8 cellular contexts compared by ENCODE assay signal in the genomic region with DNA sequence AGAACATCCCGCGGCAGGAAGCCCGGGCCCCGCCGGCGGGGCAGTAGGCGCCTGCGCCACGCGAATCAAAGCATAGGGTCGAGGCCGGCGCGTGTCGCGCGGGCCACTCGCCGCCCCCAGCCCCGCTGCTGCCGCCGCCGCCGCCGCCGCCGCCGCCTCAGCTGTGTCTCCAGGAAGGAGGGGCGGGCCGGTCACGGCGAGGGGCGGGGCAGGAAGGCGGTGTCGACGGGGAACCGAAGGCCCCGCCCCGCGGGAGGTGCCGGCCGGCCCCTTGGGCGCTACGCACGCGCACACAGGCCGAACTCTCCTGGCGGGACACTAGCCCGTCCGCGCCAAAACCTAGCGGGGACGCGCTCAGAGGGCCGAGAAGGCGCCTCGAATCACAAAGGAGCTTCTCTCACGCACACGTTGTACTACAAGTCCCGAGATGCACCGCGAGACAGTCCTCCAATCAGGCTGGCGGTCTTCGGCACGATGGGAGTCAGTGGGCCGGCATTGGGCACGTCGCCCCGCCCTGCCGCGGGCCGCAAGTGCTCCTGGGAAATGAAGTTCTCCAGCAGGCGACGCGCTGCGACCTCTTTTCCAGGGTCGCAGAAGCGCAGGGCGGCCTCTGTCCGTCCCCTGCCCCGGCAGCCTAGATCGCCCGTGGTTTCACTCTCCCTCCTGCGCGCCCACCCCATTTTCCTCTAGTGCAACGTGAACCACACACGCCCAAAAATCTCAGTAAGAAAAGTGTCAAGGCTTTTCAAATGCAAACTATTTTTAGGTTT. TPM values are rescaled to one million over a fixed set of nuclear protein-coding genes. Genes with fewer than 3 reads are reported as not detected.
DNase-seq lines count a peak whose midpoint lies in the region; ATAC-seq and TF ChIP-seq lines count a peak whose summit lies in the region.

Gene RALGAPA2, minus strand, starts transcription at position 171 of the 770 bp plus-strand sequence. Its CDS starts 164 bp downstream, at position 7.

- H3K27me3 Mint-ChIP-seq in activated naive CD8-positive, alpha-beta T cell, result no peaks in the 10 kb centered on the region

- TF ChIP-seq CTCF in omental fat pad (IDR thresholded peaks at IDR 0.05) (no peak), testis (IDR thresholded peaks at IDR 0.05) (no peak)

- no peak for TF ChIP-seq POLR2A in testis (IDR thresholded peaks at IDR 0.05)

- peak within 1 kb of the TSS; percentile 92 for H3K27ac Mint-ChIP-seq in activated naive CD8-positive, alpha-beta T cell

- ATAC-seq in HG02623 (IDR thresholded peaks at IDR 0.05; ENCODE audit: unreplicated experiment) (peak; percentile 91), omental fat pad (ENCODE audit: low FRiP score) (peak; percentile 99)

- H3K9me3 Mint-ChIP-seq in activated naive CD8-positive, alpha-beta T cell (ENCODE audit: low read depth), result no peaks in the 10 kb centered on the region

- no peaks in the 10 kb centered on the region for H3K9me3 ChIP-seq in testis

- no peaks in the 10 kb centered on the region for H3K36me3 Mint-ChIP-seq in activated naive CD8-positive, alpha-beta T cell

- intact Hi-C loops in testis (cut with DNase I; ENCODE audit: low total_unique reads), result no loop called here

- no peaks in the 10 kb centered on the region for H3K27me3 ChIP-seq in testis

- H3K36me3 ChIP-seq in testis (ENCODE audit: low read depth, missing control alignments), result no peaks in the 10 kb centered on the region

- H3K27ac ChIP-seq in testis, result peak within 1 kb of the TSS; percentile 63 to 95

- peak within 1 kb of the TSS; percentile 92 for H3K4me3 Mint-ChIP-seq in activated naive CD8-positive, alpha-beta T cell

- H3K4me1 ChIP-seq in testis, result peaks cover 9% of the 10 kb centered on the region

- WGBS in testis, 2 donors, result 0% methylated on average over 15 to 62 of the region's 87 CpGs

- DNase-seq in NCI-H1105 (lab: John Stamatoyannopoulos, UW) (peak; percentile 100), SKM-1 treated with dmso at 0.1 percent for 144 hours (lab: John Stamatoyannopoulos, UW; ENCODE audit: unreplicated experiment) (peak; percentile 97), glomerular visceral epithelial cell (ENCODE audit: extremely low spot score) (peak; percentile 98), omental fat pad (ENCODE audit: low spot score) (peak; percentile 89), testis (peak; percentile 99)

- peaks cover 33% of the 10 kb centered on the region for H3K4me1 Mint-ChIP-seq in activated naive CD8-positive, alpha-beta T cell (ENCODE audit: low read depth)

- peak within 1 kb of the TSS; percentile 99 for H3K4me3 ChIP-seq in GM08714 (ENCODE audit: low read length)
- peak within 1 kb of the TSS; percentile 84 to 94 for H3K4me3 ChIP-seq in testis

RNA-seq across cellular contexts. Expression of gene RALGAPA2, which starts in this region (rescaled TPM):
- total RNA-seq in omental fat pad (100 to 1,000 TPM in 1 of 4 donors, 10 to 100 TPM in 3; 35.1 to 109 (median 59.6) TPM), testis (10 to 100 TPM; 59.2 to 61.5 TPM)
- polyA plus RNA-seq in testis (ENCODE audit: insufficient read depth, low read depth, low replicate concordance), result 26.9 TPM

Comparison
In these comparisons a context has a peak if more than half of its experiments do, and no peak if none do; other contexts are left out.
1. Peak in every context shown above with its lines: DNase-seq, ATAC-seq, H3K4me3 ChIP-seq and H3K27ac ChIP-seq.